Comparison of ENCODE assay signal across 8 cellular contexts in genomic region chr3:14431556-14431927, GRCh38. TPM values are rescaled to one million over a fixed set of nuclear protein-coding genes. Genes with fewer than 3 reads are reported as not detected.
DNase-seq lines count a peak whose midpoint lies in the region; ATAC-seq lines count a peak whose summit lies in the region.

No MANE protein-coding gene starts in this region.

- H3K9ac ChIP-seq in mesendoderm (ENCODE audit: low read length) = peak overlapping the region; percentile 31

- H3K9me3 Mint-ChIP-seq in activated T-helper 2 cell treated with anti-CD3 and anti-CD28 coated beads, Interferon-gamma antibody, Interleukin-2, Interleukin-4, amounts not matched to agents 10 μg/mL and 5 μg/mL and 100 μg/mL, durations not matched to agents 14 hours and 24 hours and 36 hours = no peaks in the 10 kb centered on the region

- H3K4ac ChIP-seq in mesendoderm (ENCODE audit: low read depth, low read length) = no peak overlapping the region

- H3K27me3 ChIP-seq in mesendoderm (ENCODE audit: insufficient read depth, low read length, poor library complexity) (no peaks in the 10 kb centered on the region), SJCRH30 (no peaks in the 10 kb centered on the region)

- no peak overlapping the region for H2AK5ac ChIP-seq in mesendoderm (ENCODE audit: low read length)

- H3K79me1 ChIP-seq in mesendoderm (ENCODE audit: low read length) = peaks cover 25% of the 10 kb centered on the region

- H2BK5ac ChIP-seq in mesendoderm (ENCODE audit: low read length) = no peak overlapping the region

- no peak overlapping the region for H4K8ac ChIP-seq in mesendoderm (ENCODE audit: low read depth, low read length)

- H3K4me3 ChIP-seq in mesendoderm (ENCODE audit: low read length) = no peak overlapping the region
- H3K4me3 ChIP-seq in SJCRH30 = no peak overlapping the region

- no peaks in the 10 kb centered on the region for H3K9me3 ChIP-seq in SJCRH30 (replicated peaks)

- ATAC-seq in GM19468 (IDR thresholded peaks at IDR 0.05; ENCODE audit: extremely low read depth, unreplicated experiment) (peak; percentile 1), HG03460 (IDR thresholded peaks at IDR 0.05; ENCODE audit: unreplicated experiment) (peak; percentile 27)

- H3K27ac ChIP-seq in mesendoderm (ENCODE audit: low read depth, low read length) (peak overlapping the region; percentile 75), SJCRH30 (no peak overlapping the region; the same call in 1 of the 2 replicates)

- intact Hi-C loops in activated T-helper 2 cell treated with anti-CD3 and anti-CD28 coated beads, Interferon-gamma antibody, Interleukin-2, Interleukin-4, amounts not matched to agents 10 μg/mL and 5 μg/mL and 100 μg/mL, durations not matched to agents 14 hours and 24 hours and 36 hours (cut with micrococcal nuclease) = no loop called here
- intact Hi-C loops in head of caudate nucleus (cut with DNase I) = no loop called here

- no peak overlapping the region for H2BK120ac ChIP-seq in mesendoderm (ENCODE audit: low read depth, low read length)

- peak; percentile 38 for DNase-seq in ELF-1 (ENCODE audit: low read depth, low spot score)
- no peak for DNase-seq in activated T-helper 2 cell treated with anti-CD3 and anti-CD28 coated beads, Interferon-gamma antibody, Interleukin-2, Interleukin-4, amounts not matched to agents 10 μg/mL and 5 μg/mL and 100 μg/mL, durations not matched to agents 14 hours and 24 hours and 36 hours (ENCODE audit: low spot score)
- peak; percentile 58 for DNase-seq in mesendoderm
- no peak for DNase-seq in SJCRH30
- no peak for DNase-seq in head of caudate nucleus
- DNase-seq in mucosa of gallbladder (ENCODE audit: low spot score) = no peak

- H3K4me1 ChIP-seq in mesendoderm (ENCODE audit: control insufficient read depth, low read depth, low read length) (peaks cover 8% of the 10 kb centered on the region), SJCRH30 (peaks cover 32% of the 10 kb centered on the region)

- WGBS in mesendoderm (ENCODE audit: extremely low coverage, insufficient coverage, low lambda C conversion rate) = no CpG with 5 or more reads among the region's 8 CpGs

- peaks cover 32% of the 10 kb centered on the region for H3K79me2 ChIP-seq in mesendoderm (ENCODE audit: control insufficient read depth, insufficient read depth, low read length)

- peaks cover 75% of the 10 kb centered on the region for H3K4me1 Mint-ChIP-seq in activated T-helper 2 cell treated with anti-CD3 and anti-CD28 coated beads, Interferon-gamma antibody, Interleukin-2, Interleukin-4, amounts not matched to agents 10 μg/mL and 5 μg/mL and 100 μg/mL, durations not matched to agents 14 hours and 24 hours and 36 hours (ENCODE audit: low read depth)

- H3K18ac ChIP-seq in mesendoderm (ENCODE audit: low read length) = no peak overlapping the region

- peaks cover 11% of the 10 kb centered on the region for H3K36me3 Mint-ChIP-seq in activated T-helper 2 cell treated with anti-CD3 and anti-CD28 coated beads, Interferon-gamma antibody, Interleukin-2, Interleukin-4, amounts not matched to agents 10 μg/mL and 5 μg/mL and 100 μg/mL, durations not matched to agents 14 hours and 24 hours and 36 hours (ENCODE audit: low read depth)

- H3K27ac Mint-ChIP-seq in activated T-helper 2 cell treated with anti-CD3 and anti-CD28 coated beads, Interferon-gamma antibody, Interleukin-2, Interleukin-4, amounts not matched to agents 10 μg/mL and 5 μg/mL and 100 μg/mL, durations not matched to agents 14 hours and 24 hours and 36 hours = peak overlapping the region; percentile 93

- H3K23ac ChIP-seq in mesendoderm (ENCODE audit: low read length) = no peak overlapping the region

- H2BK15ac ChIP-seq in mesendoderm (replicated peaks; ENCODE audit: low read depth) = no peak overlapping the region

- no peak overlapping the region for H3K4me2 ChIP-seq in mesendoderm (ENCODE audit: low read length)

- H3K56ac ChIP-seq in mesendoderm (ENCODE audit: low read length) = peak overlapping the region; percentile 25

- peak overlapping the region; percentile 73 for H3K4me3 Mint-ChIP-seq in activated T-helper 2 cell treated with anti-CD3 and anti-CD28 coated beads, Interferon-gamma antibody, Interleukin-2, Interleukin-4, amounts not matched to agents 10 μg/mL and 5 μg/mL and 100 μg/mL, durations not matched to agents 14 hours and 24 hours and 36 hours (ENCODE audit: low read depth)

- no peak overlapping the region for H4K5ac ChIP-seq in mesendoderm (ENCODE audit: low read length)

- H3K36me3 ChIP-seq in mesendoderm (ENCODE audit: control insufficient read depth, insufficient read depth, low read length) (no peaks in the 10 kb centered on the region), SJCRH30 (no peaks in the 10 kb centered on the region)

- H3K27me3 Mint-ChIP-seq in activated T-helper 2 cell treated with anti-CD3 and anti-CD28 coated beads, Interferon-gamma antibody, Interleukin-2, Interleukin-4, amounts not matched to agents 10 μg/mL and 5 μg/mL and 100 μg/mL, durations not matched to agents 14 hours and 24 hours and 36 hours (ENCODE audit: low read depth) = no peaks in the 10 kb centered on the region

RNA-seq across cellular contexts. Expression of gene SLC6A6, which starts 29.1 kb away (rescaled TPM):
- 55.1 and 55.8 TPM in 2 replicates for total RNA-seq in activated T-helper 2 cell treated with anti-CD3 and anti-CD28 coated beads, Interferon-gamma antibody, Interleukin-2, Interleukin-4, amounts not matched to agents 10 μg/mL and 5 μg/mL and 100 μg/mL, durations not matched to agents 14 hours and 24 hours and 36 hours
- polyA plus RNA-seq in mesendoderm (2013, experiment 1 of 2) = 50.8 TPM
- 51.5 TPM for polyA plus RNA-seq in mesendoderm (2013, experiment 2 of 2)
- total RNA-seq in SJCRH30 (2014; rRNA removed; shearing (Covaris generic)) = 10.5 and 10.9 TPM in 2 replicates
- 63.2 TPM for total RNA-seq in mucosa of gallbladder

Comparison
In these comparisons a context has a peak if more than half of its experiments do, and no peak if none do; other contexts are left out.
1. DNase-seq: peak in ELF-1 (single experiment) and mesendoderm (single experiment); none in activated T-helper 2 cell treated with anti-CD3 and anti-CD28 coated beads, Interferon-gamma antibody, Interleukin-2, Interleukin-4, amounts not matched to agents 10 μg/mL and 5 μg/mL and 100 μg/mL, durations not matched to agents 14 hours and 24 hours and 36 hours (single experiment), SJCRH30 (0 of 2), head of caudate nucleus (0 of 42) and mucosa of gallbladder (single experiment).